8 cellular contexts compared by ENCODE assay signal in genomic region chr1:46036894-46037596, GRCh38.
DNase-seq lines count a peak whose midpoint lies in the region; ATAC-seq and TF ChIP-seq lines count a peak whose summit lies in the region.

No MANE protein-coding gene starts in this region.

- no peak overlapping the region for H2AFZ ChIP-seq in SU-DHL-6 (ENCODE audit: low read depth, low read length, severe bottlenecking)

- no peaks in the 10 kb centered on the region for H3K4me1 Mint-ChIP-seq in activated naive CD8-positive, alpha-beta T cell treated with anti-CD3 and anti-CD28 coated beads for 36 hours
- no peaks in the 10 kb centered on the region for H3K4me1 Mint-ChIP-seq in progenitor cell of endocrine pancreas (ENCODE audit: low read depth)

- no peaks in the 10 kb centered on the region for H3K9me3 Mint-ChIP-seq in activated naive CD8-positive, alpha-beta T cell treated with anti-CD3 and anti-CD28 coated beads for 36 hours
- no peaks in the 10 kb centered on the region for H3K9me3 Mint-ChIP-seq in progenitor cell of endocrine pancreas (ENCODE audit: low read depth)

- H3K9me3 ChIP-seq in SU-DHL-6 (ENCODE audit: insufficient read depth, low read length) (no peaks in the 10 kb centered on the region), uterus (no peaks in the 10 kb centered on the region)

- TF ChIP-seq POLR2A in GM18505 (IDR thresholded peaks at IDR 0.05; ENCODE audit: borderline replicate concordance, extremely low read depth, insufficient read depth, insufficient read length): peak; percentile 37
- TF ChIP-seq POLR2A in uterus (IDR thresholded peaks at IDR 0.05): no peak

- H3K4me2 ChIP-seq in SU-DHL-6 (ENCODE audit: low read depth, low read length, poor library complexity, severe bottlenecking): no peak overlapping the region

- H3K4me3 ChIP-seq in SU-DHL-6 (ENCODE audit: insufficient read depth, low read length, poor library complexity, severe bottlenecking) (no peak overlapping the region), uterus (no peak overlapping the region)

- H3K27me3 Mint-ChIP-seq in activated naive CD8-positive, alpha-beta T cell treated with anti-CD3 and anti-CD28 coated beads for 36 hours: no peaks in the 10 kb centered on the region
- H3K27me3 Mint-ChIP-seq in progenitor cell of endocrine pancreas: no peaks in the 10 kb centered on the region

- H4K20me1 ChIP-seq in SU-DHL-6 (ENCODE audit: low read depth, low read length): no peaks in the 10 kb centered on the region

- H3K27ac ChIP-seq in SU-DHL-6 (ENCODE audit: low read depth, low read length) (no peak overlapping the region), uterus (no peak overlapping the region)

- ATAC-seq in GM18505 (IDR thresholded peaks at IDR 0.05; ENCODE audit: unreplicated experiment) (no peak), Right ventricle myocardium superior (ENCODE audit: poor library complexity) (peak; percentile 59)

- no peak overlapping the region for H3K9ac ChIP-seq in SU-DHL-6 (ENCODE audit: low read length)

- H3K4me3 Mint-ChIP-seq in activated naive CD8-positive, alpha-beta T cell treated with anti-CD3 and anti-CD28 coated beads for 36 hours: no peak overlapping the region
- no peak overlapping the region for H3K4me3 Mint-ChIP-seq in progenitor cell of endocrine pancreas (ENCODE audit: low read depth)

- peaks cover 11% of the 10 kb centered on the region; the same call in 1 of the 2 replicates for H3F3A ChIP-seq in SU-DHL-6 (ENCODE audit: insufficient read depth)

- DNase-seq in 8988T: peak; percentile 43
- peak; percentile 70 for DNase-seq in NCI-H1105 (lab: John Stamatoyannopoulos, UW)
- peak; percentile 75 for DNase-seq in activated naive CD8-positive, alpha-beta T cell treated with anti-CD3 and anti-CD28 coated beads for 36 hours
- DNase-seq in Right ventricle myocardium superior: peak; percentile 92
- peak; percentile 84 for DNase-seq in progenitor cell of endocrine pancreas (ENCODE audit: low spot score, unreplicated experiment)
- DNase-seq in uterus: peak; percentile 82 to 83

- no peaks in the 10 kb centered on the region for H3K9me2 ChIP-seq in SU-DHL-6 (replicated peaks; ENCODE audit: insufficient read depth, low read length)

- no peak overlapping the region for H3K27ac Mint-ChIP-seq in activated naive CD8-positive, alpha-beta T cell treated with anti-CD3 and anti-CD28 coated beads for 36 hours
- H3K27ac Mint-ChIP-seq in progenitor cell of endocrine pancreas: no peak overlapping the region

- H3K36me3 ChIP-seq in SU-DHL-6 (ENCODE audit: low read length) (no peaks in the 10 kb centered on the region), uterus (no peaks in the 10 kb centered on the region)

- TF ChIP-seq CTCF in SU-DHL-6 (IDR thresholded peaks at IDR 0.05; ENCODE audit: insufficient read depth, low read length, poor library complexity, severe bottlenecking) (peak; percentile 97), progenitor cell of endocrine pancreas (IDR thresholded peaks at IDR 0.05; ENCODE audit: unreplicated experiment) (peak; percentile 98), uterus (IDR thresholded peaks at IDR 0.05) (peak; percentile 94 to 95 (median 95))

- no peaks in the 10 kb centered on the region for H3K4me1 ChIP-seq in uterus

- intact Hi-C loops in Right ventricle myocardium superior (cut with DNase I): loop anchor here (2.0 kb wide), 1 partner anchor 142 kb away; no protein-coding TSS in a partner anchor
- intact Hi-C loops in uterus (cut with DNase I; ENCODE audit: low total_unique reads): loop anchor here (2.0 kb wide), 1 partner anchor 142 kb away; no protein-coding TSS in a partner anchor

- no peaks in the 10 kb centered on the region for H3K27me3 ChIP-seq in SU-DHL-6 (ENCODE audit: low read length)
- no peaks in the 10 kb centered on the region for H3K27me3 ChIP-seq in uterus

- peaks cover 2% of the 10 kb centered on the region for H3K36me3 Mint-ChIP-seq in activated naive CD8-positive, alpha-beta T cell treated with anti-CD3 and anti-CD28 coated beads for 36 hours
- H3K36me3 Mint-ChIP-seq in progenitor cell of endocrine pancreas (ENCODE audit: insufficient read depth): peaks cover 4% of the 10 kb centered on the region

- H3K79me2 ChIP-seq in SU-DHL-6 (ENCODE audit: insufficient read depth, low read length): no peaks in the 10 kb centered on the region
